Comparison of ENCODE assay signal across 2 cellular contexts in the genomic region with DNA sequence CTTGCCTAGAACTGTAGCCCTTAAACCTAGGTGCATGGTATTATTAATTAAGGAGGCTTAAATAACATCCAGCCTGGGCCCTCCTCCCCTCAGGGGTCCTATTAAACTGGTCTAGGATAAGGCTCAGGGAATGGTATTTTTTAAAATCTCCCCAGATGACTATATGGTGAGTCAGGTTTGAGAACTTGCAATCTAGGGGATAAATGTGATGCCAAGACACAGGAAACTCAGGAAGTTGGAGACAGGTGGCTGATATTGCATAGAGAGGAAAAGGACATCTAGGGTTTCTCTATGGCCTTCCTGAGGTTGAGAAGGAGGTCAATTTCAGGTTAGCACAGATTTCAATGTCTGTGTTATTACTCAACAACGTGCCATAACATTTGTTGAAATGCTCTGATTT.
TF ChIP-seq lines count a peak whose summit lies in the region.

No MANE protein-coding gene starts in this region.

TF ChIP-seq in GM23338, 12 proteins besides CTCF, POLR2A, EP300 and RAD21 (continued from another document):
- TF ChIP-seq JUNB (IDR thresholded peaks at IDR 0.05; ENCODE audit: unreplicated experiment) (no peak), CREB1 (CRISPR knock-in tag; IDR thresholded peaks at IDR 0.05; ENCODE audit: low read depth) (no peak), EZH2 (IDR thresholded peaks at IDR 0.05; ENCODE audit: low read depth, unreplicated experiment) (no peak), POLR2AphosphoS5 (IDR thresholded peaks at IDR 0.05; ENCODE audit: low read depth) (no peak), STAT1 (IDR thresholded peaks at IDR 0.05; ENCODE audit: unreplicated experiment) (no peak), ZNF114 (CRISPR knock-in tag; IDR thresholded peaks at IDR 0.05) (no peak)
- TF ChIP-seq, protein P1, sequence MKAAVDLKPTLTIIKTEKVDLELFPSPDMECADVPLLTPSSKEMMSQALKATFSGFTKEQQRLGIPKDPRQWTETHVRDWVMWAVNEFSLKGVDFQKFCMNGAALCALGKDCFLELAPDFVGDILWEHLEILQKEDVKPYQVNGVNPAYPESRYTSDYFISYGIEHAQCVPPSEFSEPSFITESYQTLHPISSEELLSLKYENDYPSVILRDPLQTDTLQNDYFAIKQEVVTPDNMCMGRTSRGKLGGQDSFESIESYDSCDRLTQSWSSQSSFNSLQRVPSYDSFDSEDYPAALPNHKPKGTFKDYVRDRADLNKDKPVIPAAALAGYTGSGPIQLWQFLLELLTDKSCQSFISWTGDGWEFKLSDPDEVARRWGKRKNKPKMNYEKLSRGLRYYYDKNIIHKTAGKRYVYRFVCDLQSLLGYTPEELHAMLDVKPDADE (IDR thresholded peaks at IDR 0.05), result no peak
- TF ChIP-seq, protein P2, sequence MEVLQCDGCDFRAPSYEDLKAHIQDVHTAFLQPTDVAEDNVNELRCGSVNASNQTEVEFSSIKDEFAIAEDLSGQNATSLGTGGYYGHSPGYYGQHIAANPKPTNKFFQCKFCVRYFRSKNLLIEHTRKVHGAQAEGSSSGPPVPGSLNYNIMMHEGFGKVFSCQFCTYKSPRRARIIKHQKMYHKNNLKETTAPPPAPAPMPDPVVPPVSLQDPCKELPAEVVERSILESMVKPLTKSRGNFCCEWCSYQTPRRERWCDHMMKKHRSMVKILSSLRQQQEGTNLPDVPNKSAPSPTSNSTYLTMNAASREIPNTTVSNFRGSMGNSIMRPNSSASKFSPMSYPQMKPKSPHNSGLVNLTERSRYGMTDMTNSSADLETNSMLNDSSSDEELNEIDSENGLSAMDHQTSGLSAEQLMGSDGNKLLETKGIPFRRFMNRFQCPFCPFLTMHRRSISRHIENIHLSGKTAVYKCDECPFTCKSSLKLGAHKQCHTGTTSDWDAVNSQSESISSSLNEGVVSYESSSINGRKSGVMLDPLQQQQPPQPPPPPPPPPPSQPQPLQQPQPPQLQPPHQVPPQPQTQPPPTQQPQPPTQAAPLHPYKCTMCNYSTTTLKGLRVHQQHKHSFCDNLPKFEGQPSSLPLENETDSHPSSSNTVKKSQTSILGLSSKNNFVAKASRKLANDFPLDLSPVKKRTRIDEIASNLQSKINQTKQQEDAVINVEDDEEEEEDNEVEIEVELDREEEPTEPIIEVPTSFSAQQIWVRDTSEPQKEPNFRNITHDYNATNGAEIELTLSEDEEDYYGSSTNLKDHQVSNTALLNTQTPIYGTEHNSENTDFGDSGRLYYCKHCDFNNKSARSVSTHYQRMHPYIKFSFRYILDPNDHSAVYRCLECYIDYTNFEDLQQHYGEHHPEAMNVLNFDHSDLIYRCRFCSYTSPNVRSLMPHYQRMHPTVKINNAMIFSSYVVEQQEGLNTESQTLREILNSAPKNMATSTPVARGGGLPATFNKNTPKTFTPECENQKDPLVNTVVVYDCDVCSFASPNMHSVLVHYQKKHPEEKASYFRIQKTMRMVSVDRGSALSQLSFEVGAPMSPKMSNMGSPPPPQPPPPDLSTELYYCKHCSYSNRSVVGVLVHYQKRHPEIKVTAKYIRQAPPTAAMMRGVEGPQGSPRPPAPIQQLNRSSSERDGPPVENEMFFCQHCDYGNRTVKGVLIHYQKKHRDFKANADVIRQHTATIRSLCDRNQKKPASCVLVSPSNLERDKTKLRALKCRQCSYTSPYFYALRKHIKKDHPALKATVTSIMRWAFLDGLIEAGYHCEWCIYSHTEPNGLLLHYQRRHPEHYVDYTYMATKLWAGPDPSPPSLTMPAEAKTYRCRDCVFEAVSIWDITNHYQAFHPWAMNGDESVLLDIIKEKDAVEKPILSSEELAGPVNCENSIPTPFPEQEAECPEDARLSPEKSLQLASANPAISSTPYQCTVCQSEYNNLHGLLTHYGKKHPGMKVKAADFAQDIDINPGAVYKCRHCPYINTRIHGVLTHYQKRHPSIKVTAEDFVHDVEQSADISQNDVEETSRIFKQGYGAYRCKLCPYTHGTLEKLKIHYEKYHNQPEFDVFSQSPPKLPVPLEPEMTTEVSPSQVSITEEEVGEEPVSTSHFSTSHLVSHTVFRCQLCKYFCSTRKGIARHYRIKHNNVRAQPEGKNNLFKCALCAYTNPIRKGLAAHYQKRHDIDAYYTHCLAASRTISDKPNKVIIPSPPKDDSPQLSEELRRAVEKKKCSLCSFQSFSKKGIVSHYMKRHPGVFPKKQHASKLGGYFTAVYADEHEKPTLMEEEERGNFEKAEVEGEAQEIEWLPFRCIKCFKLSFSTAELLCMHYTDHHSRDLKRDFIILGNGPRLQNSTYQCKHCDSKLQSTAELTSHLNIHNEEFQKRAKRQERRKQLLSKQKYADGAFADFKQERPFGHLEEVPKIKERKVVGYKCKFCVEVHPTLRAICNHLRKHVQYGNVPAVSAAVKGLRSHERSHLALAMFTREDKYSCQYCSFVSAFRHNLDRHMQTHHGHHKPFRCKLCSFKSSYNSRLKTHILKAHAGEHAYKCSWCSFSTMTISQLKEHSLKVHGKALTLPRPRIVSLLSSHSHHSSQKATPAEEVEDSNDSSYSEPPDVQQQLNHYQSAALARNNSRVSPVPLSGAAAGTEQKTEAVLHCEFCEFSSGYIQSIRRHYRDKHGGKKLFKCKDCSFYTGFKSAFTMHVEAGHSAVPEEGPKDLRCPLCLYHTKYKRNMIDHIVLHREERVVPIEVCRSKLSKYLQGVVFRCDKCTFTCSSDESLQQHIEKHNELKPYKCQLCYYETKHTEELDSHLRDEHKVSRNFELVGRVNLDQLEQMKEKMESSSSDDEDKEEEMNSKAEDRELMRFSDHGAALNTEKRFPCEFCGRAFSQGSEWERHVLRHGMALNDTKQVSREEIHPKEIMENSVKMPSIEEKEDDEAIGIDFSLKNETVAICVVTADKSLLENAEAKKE (CRISPR knock-in tag; IDR thresholded peaks at IDR 0.05), result no peak
- TF ChIP-seq, protein P3, sequence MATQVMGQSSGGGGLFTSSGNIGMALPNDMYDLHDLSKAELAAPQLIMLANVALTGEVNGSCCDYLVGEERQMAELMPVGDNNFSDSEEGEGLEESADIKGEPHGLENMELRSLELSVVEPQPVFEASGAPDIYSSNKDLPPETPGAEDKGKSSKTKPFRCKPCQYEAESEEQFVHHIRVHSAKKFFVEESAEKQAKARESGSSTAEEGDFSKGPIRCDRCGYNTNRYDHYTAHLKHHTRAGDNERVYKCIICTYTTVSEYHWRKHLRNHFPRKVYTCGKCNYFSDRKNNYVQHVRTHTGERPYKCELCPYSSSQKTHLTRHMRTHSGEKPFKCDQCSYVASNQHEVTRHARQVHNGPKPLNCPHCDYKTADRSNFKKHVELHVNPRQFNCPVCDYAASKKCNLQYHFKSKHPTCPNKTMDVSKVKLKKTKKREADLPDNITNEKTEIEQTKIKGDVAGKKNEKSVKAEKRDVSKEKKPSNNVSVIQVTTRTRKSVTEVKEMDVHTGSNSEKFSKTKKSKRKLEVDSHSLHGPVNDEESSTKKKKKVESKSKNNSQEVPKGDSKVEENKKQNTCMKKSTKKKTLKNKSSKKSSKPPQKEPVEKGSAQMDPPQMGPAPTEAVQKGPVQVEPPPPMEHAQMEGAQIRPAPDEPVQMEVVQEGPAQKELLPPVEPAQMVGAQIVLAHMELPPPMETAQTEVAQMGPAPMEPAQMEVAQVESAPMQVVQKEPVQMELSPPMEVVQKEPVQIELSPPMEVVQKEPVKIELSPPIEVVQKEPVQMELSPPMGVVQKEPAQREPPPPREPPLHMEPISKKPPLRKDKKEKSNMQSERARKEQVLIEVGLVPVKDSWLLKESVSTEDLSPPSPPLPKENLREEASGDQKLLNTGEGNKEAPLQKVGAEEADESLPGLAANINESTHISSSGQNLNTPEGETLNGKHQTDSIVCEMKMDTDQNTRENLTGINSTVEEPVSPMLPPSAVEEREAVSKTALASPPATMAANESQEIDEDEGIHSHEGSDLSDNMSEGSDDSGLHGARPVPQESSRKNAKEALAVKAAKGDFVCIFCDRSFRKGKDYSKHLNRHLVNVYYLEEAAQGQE (IDR thresholded peaks at IDR 0.05; ENCODE audit: unreplicated experiment), result no peak
TF ChIP-seq in GM23338: peak in this region for 0.

TF ChIP-seq in H1, 55 proteins besides CTCF, POLR2A, EP300 and RAD21:
- TF ChIP-seq, protein P4, sequence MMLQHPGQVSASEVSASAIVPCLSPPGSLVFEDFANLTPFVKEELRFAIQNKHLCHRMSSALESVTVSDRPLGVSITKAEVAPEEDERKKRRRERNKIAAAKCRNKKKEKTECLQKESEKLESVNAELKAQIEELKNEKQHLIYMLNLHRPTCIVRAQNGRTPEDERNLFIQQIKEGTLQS (IDR thresholded peaks at IDR 0.05; ENCODE audit: insufficient read depth, low read depth, low read length), result no peak
- TF ChIP-seq CBX8 (IDR thresholded peaks at IDR 0.05; ENCODE audit: borderline replicate concordance, low read depth, low read length) (no peak), RXRA (IDR thresholded peaks at IDR 0.05; ENCODE audit: insufficient read depth, low read depth, low read length) (no peak), ZNF274 (IDR thresholded peaks at IDR 0.05; ENCODE audit: borderline replicate concordance, extremely low read depth, low read length) (no peak), CHD1 (IDR thresholded peaks at IDR 0.05; ENCODE audit: low read depth, low read length) (no peak)
